ENCODE assay signal across 1 cellular context in the genomic region with DNA sequence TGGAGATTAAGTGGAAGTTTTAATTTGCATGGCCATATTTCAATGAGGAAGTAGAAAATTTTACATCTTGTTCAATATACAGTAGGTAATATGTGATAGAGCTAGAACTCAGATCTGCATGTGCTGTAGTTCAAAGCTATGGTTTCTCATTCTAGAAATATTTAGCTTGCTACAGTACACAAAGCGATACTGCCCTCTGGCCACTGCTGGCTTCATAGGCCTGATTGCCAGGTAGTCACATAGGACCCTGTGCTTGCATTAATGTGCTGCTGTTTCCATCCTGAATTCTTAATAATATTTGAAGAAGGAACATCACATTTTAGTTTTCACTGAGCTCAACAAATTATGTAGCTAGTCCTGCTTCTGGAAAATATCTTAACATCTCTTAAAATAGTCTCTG.
TF ChIP-seq lines count a peak whose summit lies in the region.

No MANE protein-coding gene starts in this region.

TF ChIP-seq in H1, 55 proteins besides CTCF, POLR2A, EP300 and RAD21 (continued from another document):
- TF ChIP-seq KDM5A (IDR thresholded peaks at IDR 0.05; ENCODE audit: low read length) (no peak), TCF12 (IDR thresholded peaks at IDR 0.05; ENCODE audit: low read depth, low read length) (no peak), POLR2AphosphoS5 (IDR thresholded peaks at IDR 0.05; ENCODE audit: low read depth, low read length) (no peak), JUN (IDR thresholded peaks at IDR 0.05; ENCODE audit: low read depth, low read length) (no peak), CTBP2 (IDR thresholded peaks at IDR 0.05; ENCODE audit: borderline replicate concordance, insufficient read depth, insufficient read length, low read length) (no peak), RFX5 (IDR thresholded peaks at IDR 0.05; ENCODE audit: borderline replicate concordance, low read depth, low read length) (no peak), CHD1 (IDR thresholded peaks at IDR 0.05; ENCODE audit: low read depth, low read length) (no peak), GABPA (IDR thresholded peaks at IDR 0.05; ENCODE audit: borderline replicate concordance, insufficient read depth, low read length) (no peak)
- TF ChIP-seq, protein P1, sequence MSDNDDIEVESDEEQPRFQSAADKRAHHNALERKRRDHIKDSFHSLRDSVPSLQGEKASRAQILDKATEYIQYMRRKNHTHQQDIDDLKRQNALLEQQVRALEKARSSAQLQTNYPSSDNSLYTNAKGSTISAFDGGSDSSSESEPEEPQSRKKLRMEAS (IDR thresholded peaks at IDR 0.05) = no peak
